20 cellular contexts compared by ENCODE assay signal in the genomic region with DNA sequence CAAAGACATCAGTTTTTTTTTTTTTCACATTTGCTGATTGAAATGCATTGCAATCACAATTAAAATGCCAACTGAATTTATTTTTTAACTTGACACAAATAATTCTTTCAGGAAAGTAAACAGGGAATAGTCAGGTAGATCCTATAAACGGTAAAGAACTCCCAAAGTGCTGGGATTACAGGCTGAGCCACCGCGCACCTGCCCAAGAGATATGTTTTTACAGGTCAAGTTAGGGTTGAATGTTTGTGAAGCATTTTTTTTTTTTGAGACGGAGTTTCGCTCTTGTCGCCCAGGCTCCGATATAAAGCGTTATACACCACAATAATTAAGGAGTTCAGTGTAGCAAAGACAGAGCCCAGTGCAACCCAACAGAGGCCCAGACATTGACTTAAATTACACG. TPM values are rescaled to one million over a fixed set of nuclear protein-coding genes. Genes with fewer than 3 reads are reported as not detected.
DNase-seq lines count a peak whose midpoint lies in the region; ATAC-seq and TF ChIP-seq lines count a peak whose summit lies in the region.
"Had no signal": no experiment of that assay in that cellular context is flagged by ENCODE, and none has a peak within 500 bp of the region (broad histone marks: within the 10 kb centered on the region; RNA-seq: fewer than 3 reads in every experiment).

No MANE protein-coding gene starts in this region.

- H3K9me3 Mint-ChIP-seq in H9 = no peaks in the 10 kb centered on the region
- H3K9me3 Mint-ChIP-seq in activated naive CD4-positive, alpha-beta T cell treated with anti-CD3 and anti-CD28 coated beads, Interleukin-2, amount 10 ng/mL, durations not matched to agents 7 days and 5 days = no peaks in the 10 kb centered on the region
- H3K9me3 Mint-ChIP-seq: CD4-positive, CD25-positive, alpha-beta regulatory T cell had no signal

- CTCF ChIA-PET in activated naive CD4-positive, alpha-beta T cell treated with anti-CD3 and anti-CD28 coated beads, Interleukin-2, amount 10 ng/mL, durations not matched to agents 7 days and 5 days (lab: Charles Lee) = no interaction called here

- peak overlapping the region in 1 of 3 experiments; percentile 33; a peak in 1 of 7 replicates for H3K27ac Mint-ChIP-seq in H9
- H3K27ac Mint-ChIP-seq in activated naive CD4-positive, alpha-beta T cell treated with anti-CD3 and anti-CD28 coated beads, Interleukin-2, amount 10 ng/mL, durations not matched to agents 7 days and 5 days = no peak overlapping the region
- H3K27ac Mint-ChIP-seq: CD4-positive, CD25-positive, alpha-beta regulatory T cell had no signal

- no CpG with 5 or more reads among the region's 9 CpGs for WGBS in H9 (ENCODE audit: extremely low coverage, insufficient read length, low lambda C conversion rate)

- no peak overlapping the region for H4K91ac ChIP-seq in H9 (ENCODE audit: insufficient read length, low read depth, low read length)

- H3K36me3 ChIP-seq in Peyer's patch = peaks cover 0 to 37% (median 0%) of the 10 kb centered on the region in 3 donors

- H2BK20ac ChIP-seq in H9 (ENCODE audit: low read depth, low read length, poor library complexity, severe bottlenecking) = no peak overlapping the region

- H3K56ac ChIP-seq in H9 (ENCODE audit: insufficient read length, low read depth, low read length) = no peak overlapping the region

- no peak overlapping the region for H2AK5ac ChIP-seq in H9 (ENCODE audit: insufficient read length, low read length)

- H3K27me3 ChIP-seq in H9 (ENCODE audit: insufficient read depth, low read length) (no peaks in the 10 kb centered on the region), Peyer's patch (no peaks in the 10 kb centered on the region)

- TF ChIP-seq CTCF in H9 (conservative IDR thresholded peaks at IDR 0.05) (no peak), Peyer's patch (IDR thresholded peaks at IDR 0.05) (no peak)

- H3K4ac ChIP-seq in H9 (ENCODE audit: low read depth, low read length) = no peak overlapping the region

- no peak overlapping the region for H3K14ac ChIP-seq in H9 (ENCODE audit: insufficient read depth, low read length)

- peaks cover 44 to 62% (median 59%) of the 10 kb centered on the region in 3 experiments for H3K36me3 Mint-ChIP-seq in H9 (ENCODE audit: insufficient read depth in 1 of 3, low read depth in 3 of 3)
- H3K36me3 Mint-ChIP-seq in activated naive CD4-positive, alpha-beta T cell treated with anti-CD3 and anti-CD28 coated beads, Interleukin-2, amount 10 ng/mL, durations not matched to agents 7 days and 5 days = no peaks in the 10 kb centered on the region

- H3K23ac ChIP-seq in H9 (ENCODE audit: insufficient read length, low read depth, low read length) = no peak overlapping the region

- H3K4me2 ChIP-seq in H9 (ENCODE audit: insufficient read depth, insufficient read length, low read length) = no peak overlapping the region

- no peaks in the 10 kb centered on the region for H4K20me1 ChIP-seq in H9 (ENCODE audit: control insufficient read depth, insufficient read depth, insufficient read length)

- H2BK15ac ChIP-seq in H9 (ENCODE audit: low read depth, low read length) = no peak overlapping the region

- no peaks in the 10 kb centered on the region for H3K23me2 ChIP-seq in H9 (ENCODE audit: insufficient read length, low read depth, low read length, poor library complexity, severe bottlenecking)

- H3T11ph ChIP-seq in H9 (ENCODE audit: low read length) = no peak overlapping the region

- no peaks in the 10 kb centered on the region for H3K79me1 ChIP-seq in H9 (ENCODE audit: insufficient read depth, low read depth, low read length, poor library complexity, severe bottlenecking)

- no peak overlapping the region for H4K8ac ChIP-seq in H9 (replicated peaks; ENCODE audit: insufficient read length, low read depth, low read length)

- TF ChIP-seq POLR2A in Peyer's patch (IDR thresholded peaks at IDR 0.05) = no peak

- peak; percentile 1 for DNase-seq in H9
- DNase-seq in Peyer's patch = peak in 2 of 3 donors; percentile 47 to 58
- no peak for DNase-seq in left colon
- peak; percentile 10 for DNase-seq in sciatic nerve (ENCODE audit: low spot score)
- DNase-seq in activated naive CD4-positive, alpha-beta T cell treated with anti-CD3 and anti-CD28 coated beads, Interleukin-2, amount 10 ng/mL, durations not matched to agents 7 days and 5 days = no peak
- DNase-seq in cerebellar cortex (ENCODE audit: low spot score) = no peak
- DNase-seq: CD4-positive, CD25-positive, alpha-beta regulatory T cell; GM23248; MM.1S; NCI-H1048; NCI-H1417 treated with DMSO at 0.1 percent for 48 hours; NCI-H2107; NCI-H345; OCI-M1; SHP77 had no signal

- intact Hi-C loops in left colon (cut with DNase I, micrococcal nuclease) = no loop called here
- intact Hi-C loops in sciatic nerve (cut with DNase I) = no loop called here

- ATAC-seq in left colon = peak; percentile 41
- no peak for ATAC-seq in sciatic nerve
- no peak for ATAC-seq in GM21717 (IDR thresholded peaks at IDR 0.05; ENCODE audit: unreplicated experiment)
- ATAC-seq: HepG2, K562 had no signal

- no peak overlapping the region for H3K27ac ChIP-seq in H9 (ENCODE audit: insufficient read length, low read depth, low read length)
- H3K27ac ChIP-seq in Peyer's patch = peak overlapping the region in 3 of 4 donors; percentile 72 to 96 (median 86)
- H3K27ac ChIP-seq: GM23248 had no signal

- H3K4me1 ChIP-seq in H9 (ENCODE audit: insufficient read depth, low read length) (no peaks in the 10 kb centered on the region; the same call in 1 of the 2 replicates), Peyer's patch (peaks cover 14 to 41% (median 18%) of the 10 kb centered on the region in 4 donors)
- H3K4me1 ChIP-seq: HAP-1 had no signal

- H3K9ac ChIP-seq in H9 (ENCODE audit: extremely low read depth, insufficient read length, low read length) = no peak overlapping the region
- H3K9ac ChIP-seq: GM23248 had no signal

- H4K5ac ChIP-seq in H9 (ENCODE audit: insufficient read length, low read depth, low read length) = no peak overlapping the region

- H3K79me2 ChIP-seq in H9 (ENCODE audit: insufficient read depth, low read length) = no peaks in the 10 kb centered on the region

- H3K27me3 Mint-ChIP-seq in H9 (ENCODE audit: low read depth) = no peaks in the 10 kb centered on the region
- H3K27me3 Mint-ChIP-seq in activated naive CD4-positive, alpha-beta T cell treated with anti-CD3 and anti-CD28 coated beads, Interleukin-2, amount 10 ng/mL, durations not matched to agents 7 days and 5 days = peaks cover 13% of the 10 kb centered on the region

- H3K4me3 Mint-ChIP-seq in H9 = no peak overlapping the region
- H3K4me3 Mint-ChIP-seq in activated naive CD4-positive, alpha-beta T cell treated with anti-CD3 and anti-CD28 coated beads, Interleukin-2, amount 10 ng/mL, durations not matched to agents 7 days and 5 days = no peak overlapping the region
- H3K4me3 Mint-ChIP-seq: CD4-positive, CD25-positive, alpha-beta regulatory T cell had no signal

- no peak overlapping the region for H3K4me3 ChIP-seq in Peyer's patch
- H3K4me3 ChIP-seq: GM23248, HAP-1, K562 had no signal

- no peak overlapping the region for H2BK120ac ChIP-seq in H9 (ENCODE audit: low read depth, low read length, poor library complexity, severe bottlenecking)

- no peak overlapping the region for H2AFZ ChIP-seq in H9 (ENCODE audit: low read length)
- H2AFZ ChIP-seq: GM23248 had no signal

- peaks cover 6 to 12% of the 10 kb centered on the region in 2 experiments for H3K4me1 Mint-ChIP-seq in H9
- H3K4me1 Mint-ChIP-seq in activated naive CD4-positive, alpha-beta T cell treated with anti-CD3 and anti-CD28 coated beads, Interleukin-2, amount 10 ng/mL, durations not matched to agents 7 days and 5 days = peaks cover 22% of the 10 kb centered on the region

- H3K18ac ChIP-seq in H9 (ENCODE audit: insufficient read length, low read depth, low read length) = no peak overlapping the region

- H2BK12ac ChIP-seq in H9 (ENCODE audit: insufficient read length, low read depth, low read length) = no peak overlapping the region

- H2BK5ac ChIP-seq in H9 (ENCODE audit: insufficient read length, low read length) = no peak overlapping the region

- H3K9me3 ChIP-seq in H9 (ENCODE audit: control insufficient read depth, low read depth, low read length) (no peaks in the 10 kb centered on the region), Peyer's patch (no peaks in the 10 kb centered on the region)
- H3K9me3 ChIP-seq: HAP-1 had no signal

RNA-seq across cellular contexts. Expression of gene ITM2C, which starts 15.1 kb away (rescaled TPM):
- total RNA-seq in H9 (2021) = 297 and 302 TPM in 2 replicates
- total RNA-seq in Peyer's patch = 100 to 1,000 TPM in 3 of 4 donors, 10 to 100 TPM in 1; 69.3 to 710 (median 610) TPM
- total RNA-seq in left colon = 1,000 to 10,000 TPM; 2,207 to 2,247 TPM
- 136 TPM for total RNA-seq in sciatic nerve

RNA-seq across cellular contexts. Expression of gene GPR55, which starts 45.2 kb away (rescaled TPM):
- total RNA-seq in H9 (2021) (0.11 TPM in 1 of 2 replicates, not detected in the other), Peyer's patch (1 to 10 TPM; 1.0 to 4.7 (median 3.2) TPM), left colon (under 1 TPM; 0.34 TPM), sciatic nerve (0.18 TPM)
- total RNA-seq: GM23248, HepG2, HT-29 had no signal

Comparison
In these comparisons a context has a peak if more than half of its experiments do, and no peak if none do; other contexts are left out.
1. DNase-seq: peak in H9 (single experiment), Peyer's patch (2 of 3) and sciatic nerve (single experiment); none in left colon (0 of 2), activated naive CD4-positive, alpha-beta T cell treated with anti-CD3 and anti-CD28 coated beads, Interleukin-2, amount 10 ng/mL, durations not matched to agents 7 days and 5 days (single experiment) and cerebellar cortex (single experiment).